In genomic region chr12:20370841-20371240, GRCh38 we compare ENCODE assay signal across 1 cellular context.
TF ChIP-seq lines count a peak whose summit lies in the region.

No MANE protein-coding gene starts in this region.

TF ChIP-seq in HepG2, 621 proteins besides CTCF, POLR2A, EP300 and RAD21:
- no peak for TF ChIP-seq ZNF564 (CRISPR knock-in tag; IDR thresholded peaks at IDR 0.05)
- TF ChIP-seq CCAR2 (optimal IDR thresholded peaks at IDR 0.05; ENCODE audit: low read depth, low read length), result no peak
- no peak for TF ChIP-seq ZNF740 (CRISPR knock-in tag; IDR thresholded peaks at IDR 0.05)
- no peak for TF ChIP-seq ZFP41 (CRISPR knock-in tag; IDR thresholded peaks at IDR 0.05; ENCODE audit: borderline replicate concordance)
- TF ChIP-seq NFKBIZ (CRISPR knock-in tag; IDR thresholded peaks at IDR 0.05), result no peak
- TF ChIP-seq ZNF784 (CRISPR knock-in tag; IDR thresholded peaks at IDR 0.05; ENCODE audit: borderline replicate concordance), result no peak
- TF ChIP-seq ATF7-NPFF (CRISPR knock-in tag; IDR thresholded peaks at IDR 0.05; ENCODE audit: low read depth), result no peak
- no peak for TF ChIP-seq MTA1 (CRISPR knock-in tag; IDR thresholded peaks at IDR 0.05; ENCODE audit: borderline replicate concordance)
- no peak for TF ChIP-seq RFX5 (IDR thresholded peaks at IDR 0.05; ENCODE audit: low read depth, low read length)
- TF ChIP-seq ZNF33B (CRISPR knock-in tag; IDR thresholded peaks at IDR 0.05), result no peak
- no peak for TF ChIP-seq FUBP1 (CRISPR knock-in tag; IDR thresholded peaks at IDR 0.05; ENCODE audit: borderline replicate concordance)
- TF ChIP-seq SKI (IDR thresholded peaks at IDR 0.05; ENCODE audit: partially characterized antibody), result no peak
- no peak for TF ChIP-seq CENPX (CRISPR knock-in tag; IDR thresholded peaks at IDR 0.05)
- TF ChIP-seq SP140L (CRISPR knock-in tag; IDR thresholded peaks at IDR 0.05; ENCODE audit: borderline replicate concordance), result no peak
- no peak for TF ChIP-seq GMEB2 (CRISPR knock-in tag; IDR thresholded peaks at IDR 0.05; ENCODE audit: low read depth)
- TF ChIP-seq MIXL1 (CRISPR knock-in tag; IDR thresholded peaks at IDR 0.05), result no peak
- no peak for TF ChIP-seq THRA (CRISPR knock-in tag; IDR thresholded peaks at IDR 0.05; ENCODE audit: borderline replicate concordance)
- no peak for TF ChIP-seq ZNF263 (CRISPR knock-in tag; IDR thresholded peaks at IDR 0.05)
